ENCODE assay signal across 1 cellular context in genomic region chr9:105713260-105713938, GRCh38.
TF ChIP-seq lines count a peak whose summit lies in the region.

No MANE protein-coding gene starts in this region.

TF ChIP-seq in K562, 482 proteins besides CTCF, POLR2A, EP300 and RAD21:
- TF ChIP-seq HDAC2 (IDR thresholded peaks at IDR 0.05) (no peak), PCBP1 (IDR thresholded peaks at IDR 0.05; ENCODE audit: low read depth, low read length, poor library complexity, severe bottlenecking) (peak; percentile 28), HMGXB4 (CRISPR knock-in tag; IDR thresholded peaks at IDR 0.05) (no peak), MBD1 (CRISPR knock-in tag; IDR thresholded peaks at IDR 0.05) (no peak), AFF1 (IDR thresholded peaks at IDR 0.05; ENCODE audit: low read depth in 1 of 2, partially characterized antibody in 2 of 2) (no peak), EP400 (IDR thresholded peaks at IDR 0.05) (no peak), STAT5B (CRISPR knock-in tag; IDR thresholded peaks at IDR 0.05) (no peak), SIN3A (IDR thresholded peaks at IDR 0.05; ENCODE audit: borderline replicate concordance in 2 of 2, control insufficient read depth in 1 of 2, low read depth in 2 of 2, low read length in 2 of 2) (no peak)
